In genomic region chr21:41166947-41167346, GRCh38 we compare ENCODE assay signal across 10 cellular contexts. TPM values are rescaled to one million over a fixed set of nuclear protein-coding genes. Genes with fewer than 3 reads are reported as not detected.
A peak's percentile ranks its signal among the peaks of the same experiment; 100 is the strongest.
DNase-seq lines count a peak whose midpoint lies in the region; ATAC-seq and TF ChIP-seq lines count a peak whose summit lies in the region.
"Had no signal": no experiment of that assay in that cellular context is flagged by ENCODE, and none has a peak within 500 bp of the region (broad histone marks: within the 10 kb centered on the region; RNA-seq: fewer than 3 reads in every experiment).

No MANE protein-coding gene starts in this region.

- in situ Hi-C loops in GM13977 (cut with MboI; ENCODE audit: low pct_unique_long_range_greater_than_20kb, low sequenced_read_pairs, unreplicated experiment): no loop called here

- intact Hi-C loops in activated CD4-positive, alpha-beta T cell treated with anti-CD3 and anti-CD28 coated beads, Interleukin-2, amount 10 ng/mL, durations not matched to agents 24 days and 14 days (cut with micrococcal nuclease): no loop called here
- intact Hi-C loops in tibial artery (cut with DNase I; ENCODE audit: low total_unique reads): no loop called here

- peak overlapping the region; percentile 96 to 99 for H3K27ac ChIP-seq in tibial artery

- no peaks in the 10 kb centered on the region for H3K9me3 ChIP-seq in tibial artery

- peaks cover 5% of the 10 kb centered on the region for H3K4me1 Mint-ChIP-seq in activated CD4-positive, alpha-beta T cell treated with anti-CD3 and anti-CD28 coated beads, Interleukin-2, amount 10 ng/mL, durations not matched to agents 24 days and 14 days
- H3K4me1 Mint-ChIP-seq in chondrocyte (ENCODE audit: low read depth) (peaks cover 26% of the 10 kb centered on the region), memory B cell (peaks cover 15% of the 10 kb centered on the region)

- H3K27ac Mint-ChIP-seq in activated CD4-positive, alpha-beta T cell treated with anti-CD3 and anti-CD28 coated beads, Interleukin-2, amount 10 ng/mL, durations not matched to agents 24 days and 14 days: no peak overlapping the region
- H3K27ac Mint-ChIP-seq in chondrocyte (ENCODE audit: unreplicated experiment): no peak overlapping the region
- peak overlapping the region; percentile 50 for H3K27ac Mint-ChIP-seq in memory B cell

- H3K36me3 ChIP-seq in tibial artery: no peaks in the 10 kb centered on the region

- no peaks in the 10 kb centered on the region for H3K27me3 ChIP-seq in tibial artery

- no peak for DNase-seq in activated CD4-positive, alpha-beta T cell treated with anti-CD3 and anti-CD28 coated beads, Interleukin-2, amount 10 ng/mL, durations not matched to agents 24 days and 14 days
- DNase-seq in activated CD4-positive, alpha-beta T cell treated with anti-CD3 and anti-CD28 coated beads for 1 hour: no peak
- DNase-seq in chondrocyte (ENCODE audit: low spot score) (no peak), memory B cell (ENCODE audit: low spot score in 2 of 2) (no peak), tibial artery (peak; percentile 67 to 79), GM13977 (ENCODE audit: low spot score) (no peak)
- DNase-seq in activated CD4-positive, CD25-positive, alpha-beta regulatory T cell (lab: John Stamatoyannopoulos, UW): no peak
- DNase-seq: cortex of kidney, NCI-H446 treated with DMSO at 0.1 percent for 48 hours had no signal

- peak overlapping the region; percentile 87 to 94 for H3K4me3 ChIP-seq in tibial artery

- no peaks in the 10 kb centered on the region for H3K9me3 Mint-ChIP-seq in activated CD4-positive, alpha-beta T cell treated with anti-CD3 and anti-CD28 coated beads, Interleukin-2, amount 10 ng/mL, durations not matched to agents 24 days and 14 days
- no peaks in the 10 kb centered on the region for H3K9me3 Mint-ChIP-seq in chondrocyte (ENCODE audit: low read depth)
- no peaks in the 10 kb centered on the region for H3K9me3 Mint-ChIP-seq in memory B cell

- peaks cover 53% of the 10 kb centered on the region for H3K27me3 Mint-ChIP-seq in activated CD4-positive, alpha-beta T cell treated with anti-CD3 and anti-CD28 coated beads, Interleukin-2, amount 10 ng/mL, durations not matched to agents 24 days and 14 days
- no peaks in the 10 kb centered on the region for H3K27me3 Mint-ChIP-seq in chondrocyte (ENCODE audit: low read depth)
- no peaks in the 10 kb centered on the region for H3K27me3 Mint-ChIP-seq in memory B cell

- no peak for TF ChIP-seq CTCF in chondrocyte (IDR thresholded peaks at IDR 0.05)
- no peak for TF ChIP-seq CTCF in tibial artery (IDR thresholded peaks at IDR 0.05)
- no peak for TF ChIP-seq CTCF in GM13977 (IDR thresholded peaks at IDR 0.05; ENCODE audit: extremely low read depth, insufficient read depth, missing control alignments)

- H3K4me3 Mint-ChIP-seq in activated CD4-positive, alpha-beta T cell treated with anti-CD3 and anti-CD28 coated beads, Interleukin-2, amount 10 ng/mL, durations not matched to agents 24 days and 14 days: peak overlapping the region; percentile 73
- H3K4me3 Mint-ChIP-seq in chondrocyte (ENCODE audit: unreplicated experiment) (peak overlapping the region; percentile 69), memory B cell (peak overlapping the region; percentile 84)

- H3K36me3 Mint-ChIP-seq in activated CD4-positive, alpha-beta T cell treated with anti-CD3 and anti-CD28 coated beads, Interleukin-2, amount 10 ng/mL, durations not matched to agents 24 days and 14 days (ENCODE audit: low read depth): no peaks in the 10 kb centered on the region
- H3K36me3 Mint-ChIP-seq in chondrocyte (ENCODE audit: low read depth) (no peaks in the 10 kb centered on the region), memory B cell (peaks cover 1% of the 10 kb centered on the region)

- ATAC-seq in memory B cell (ENCODE audit: low read depth) (no peak), GM19463 (IDR thresholded peaks at IDR 0.05; ENCODE audit: unreplicated experiment) (no peak)

- H3K4me1 ChIP-seq in tibial artery: peaks cover 0 to 34% (median 26%) of the 10 kb centered on the region in 4 donors

RNA-seq across cellular contexts. Expression of gene BACE2, which starts 1.0 kb away (rescaled TPM):
- 0.28 and 1.9 TPM in 2 replicates for total RNA-seq in activated CD4-positive, alpha-beta T cell treated with anti-CD3 and anti-CD28 coated beads, Interleukin-2, amount 10 ng/mL, durations not matched to agents 24 days and 14 days
- total RNA-seq in chondrocyte: 68.0 to 78.8 TPM (median 77.9 TPM) in 3 replicates

Comparison
In these comparisons a context has a peak if more than half of its experiments do, and no peak if none do; other contexts are left out.
1. DNase-seq: peak in tibial artery (2 of 2); none in activated CD4-positive, alpha-beta T cell treated with anti-CD3 and anti-CD28 coated beads, Interleukin-2, amount 10 ng/mL, durations not matched to agents 24 days and 14 days (single experiment), activated CD4-positive, alpha-beta T cell treated with anti-CD3 and anti-CD28 coated beads for 1 hour (single experiment), chondrocyte (single experiment), memory B cell (0 of 2), GM13977 (single experiment) and activated CD4-positive, CD25-positive, alpha-beta regulatory T cell (0 of 4).
2. RNA of gene BACE2, which starts 1.0 kb away (total RNA-seq): 68.0 to 78.8 TPM in chondrocyte; 0.28 to 1.9 TPM in activated CD4-positive, alpha-beta T cell treated with anti-CD3 and anti-CD28 coated beads, Interleukin-2, amount 10 ng/mL, durations not matched to agents 24 days and 14 days; every median in the first group is over 10 times any median in the second.
3. Peak in every context shown above with its lines, with median percentiles within 50 percentile points of each other: H3K4me3 Mint-ChIP-seq.